2 cellular contexts compared by ENCODE assay signal in the genomic region with DNA sequence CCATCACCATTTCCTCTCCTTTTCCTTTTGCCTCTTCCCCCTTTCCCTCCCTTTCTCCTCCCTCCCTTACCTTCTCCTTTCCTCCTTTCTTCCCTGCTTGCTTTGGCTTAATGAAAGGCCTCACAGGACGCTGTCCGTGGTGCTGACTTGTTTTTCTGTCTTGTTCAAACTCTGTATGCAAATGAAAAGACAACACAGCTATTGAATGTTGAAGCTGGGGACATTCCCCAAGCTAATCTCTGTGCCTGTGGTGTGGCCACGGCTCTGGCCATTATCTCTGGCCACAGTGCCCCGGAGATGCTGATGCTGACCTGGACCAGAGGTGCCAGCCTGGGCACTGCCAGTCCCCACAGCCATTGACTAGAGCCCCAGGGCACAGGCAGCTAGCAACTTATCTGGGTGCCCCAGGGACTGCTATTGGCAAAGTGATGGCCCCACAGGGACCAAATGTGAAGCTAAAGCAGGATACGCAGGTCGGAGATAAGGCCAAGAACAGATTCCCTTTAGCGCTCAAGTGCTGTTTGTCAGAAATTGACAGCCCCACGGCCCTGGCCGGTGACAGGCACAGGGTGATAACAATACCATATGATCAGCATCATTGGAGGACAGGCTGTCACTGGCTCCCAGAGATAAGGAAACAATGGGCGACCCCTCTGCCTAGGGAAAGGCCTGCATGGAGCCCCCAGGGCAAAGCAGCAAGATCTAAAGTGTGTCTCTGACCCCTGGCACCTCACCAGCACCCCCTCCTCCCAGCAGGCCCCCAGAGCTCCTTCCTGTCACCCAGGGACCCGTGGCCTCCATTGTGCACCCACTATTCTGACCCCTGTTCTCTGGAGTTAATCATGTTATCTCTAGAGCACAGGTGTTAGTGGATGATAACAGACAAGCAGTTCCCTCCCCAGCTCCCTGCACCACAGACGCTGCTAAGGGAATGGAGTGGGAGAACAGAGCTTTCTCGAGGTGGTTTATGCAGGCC.
TF ChIP-seq lines count a peak whose summit lies in the region.

No MANE protein-coding gene starts in this region.

TF ChIP-seq in K562, 482 proteins besides CTCF, POLR2A, EP300 and RAD21 (continued from another document and continues in another):
- TF ChIP-seq ZBTB43 (CRISPR knock-in tag; IDR thresholded peaks at IDR 0.05) (0 out of 2 replicates have a peak, but pooled peaks have one; percentile 63), EZH2 (IDR thresholded peaks at IDR 0.05; ENCODE audit: borderline replicate concordance, low read depth, low read length) (no peak), GABPA (tag; conservative IDR thresholded peaks at IDR 0.05; ENCODE audit: low read depth) (no peak), E2F6 (IDR thresholded peaks at IDR 0.05; ENCODE audit: borderline replicate concordance in 1 of 2, extremely low read depth in 1 of 2, insufficient read depth in 1 of 2, insufficient read length in 1 of 2, low read depth in 1 of 2, low read length in 1 of 2, poor library complexity in 1 of 2, severe bottlenecking in 1 of 2) (no peak), ZNF347 (CRISPR knock-in tag; IDR thresholded peaks at IDR 0.05; ENCODE audit: low read depth) (no peak), SMARCE1 (IDR thresholded peaks at IDR 0.05) (peak; percentile 81), ATF1 (CRISPR knock-in tag; IDR thresholded peaks at IDR 0.05) (no peak), ATF1 (tag; IDR thresholded peaks at IDR 0.05) (peak; percentile 65), SP2 (IDR thresholded peaks at IDR 0.05; ENCODE audit: extremely low read depth, low read depth, low read length, poor library complexity, severe bottlenecking) (no peak), MXI1 (IDR thresholded peaks at IDR 0.05; ENCODE audit: low read depth, low read length) (no peak), PHTF2 (CRISPR knock-in tag; IDR thresholded peaks at IDR 0.05) (no peak), NFE2L1 (tag; IDR thresholded peaks at IDR 0.05; ENCODE audit: borderline replicate concordance, low read depth) (no peak), MYNN (IDR thresholded peaks at IDR 0.05) (peak; percentile 81; the same call in 1 of the 2 replicates), MYNN (CRISPR knock-in tag; IDR thresholded peaks at IDR 0.05) (no peak), ZNF699 (CRISPR knock-in tag; IDR thresholded peaks at IDR 0.05; ENCODE audit: insufficient replicate concordance) (no peak), ZNF311 (CRISPR knock-in tag; IDR thresholded peaks at IDR 0.05) (peak; percentile 49; the same call in 1 of the 2 replicates), SOX6 (IDR thresholded peaks at IDR 0.05) (peak; percentile 99), ZNF76 (CRISPR knock-in tag; IDR thresholded peaks at IDR 0.05; ENCODE audit: borderline replicate concordance) (no peak)
- TF ChIP-seq, protein P1, sequence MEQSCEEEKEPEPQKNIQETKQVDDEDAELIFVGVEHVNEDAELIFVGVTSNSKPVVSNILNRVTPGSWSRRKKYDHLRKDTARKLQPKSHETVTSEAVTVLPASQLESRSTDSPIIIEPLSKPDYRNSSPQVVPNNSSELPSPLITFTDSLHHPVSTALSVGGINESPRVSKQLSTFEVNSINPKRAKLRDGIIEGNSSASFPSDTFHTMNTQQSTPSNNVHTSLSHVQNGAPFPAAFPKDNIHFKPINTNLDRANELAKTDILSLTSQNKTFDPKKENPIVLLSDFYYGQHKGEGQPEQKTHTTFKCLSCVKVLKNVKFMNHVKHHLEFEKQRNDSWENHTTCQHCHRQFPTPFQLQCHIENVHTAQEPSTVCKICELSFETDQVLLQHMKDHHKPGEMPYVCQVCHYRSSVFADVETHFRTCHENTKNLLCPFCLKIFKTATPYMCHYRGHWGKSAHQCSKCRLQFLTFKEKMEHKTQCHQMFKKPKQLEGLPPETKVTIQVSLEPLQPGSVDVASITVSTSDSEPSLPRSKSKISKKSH (CRISPR knock-in tag; IDR thresholded peaks at IDR 0.05): no peak
- TF ChIP-seq, protein P2, sequence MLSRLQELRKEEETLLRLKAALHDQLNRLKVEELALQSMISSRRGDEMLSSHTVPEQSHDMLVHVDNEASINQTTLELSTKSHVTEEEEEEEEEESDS (CRISPR knock-in tag; IDR thresholded peaks at IDR 0.05): no peak
- TF ChIP-seq, protein P3, sequence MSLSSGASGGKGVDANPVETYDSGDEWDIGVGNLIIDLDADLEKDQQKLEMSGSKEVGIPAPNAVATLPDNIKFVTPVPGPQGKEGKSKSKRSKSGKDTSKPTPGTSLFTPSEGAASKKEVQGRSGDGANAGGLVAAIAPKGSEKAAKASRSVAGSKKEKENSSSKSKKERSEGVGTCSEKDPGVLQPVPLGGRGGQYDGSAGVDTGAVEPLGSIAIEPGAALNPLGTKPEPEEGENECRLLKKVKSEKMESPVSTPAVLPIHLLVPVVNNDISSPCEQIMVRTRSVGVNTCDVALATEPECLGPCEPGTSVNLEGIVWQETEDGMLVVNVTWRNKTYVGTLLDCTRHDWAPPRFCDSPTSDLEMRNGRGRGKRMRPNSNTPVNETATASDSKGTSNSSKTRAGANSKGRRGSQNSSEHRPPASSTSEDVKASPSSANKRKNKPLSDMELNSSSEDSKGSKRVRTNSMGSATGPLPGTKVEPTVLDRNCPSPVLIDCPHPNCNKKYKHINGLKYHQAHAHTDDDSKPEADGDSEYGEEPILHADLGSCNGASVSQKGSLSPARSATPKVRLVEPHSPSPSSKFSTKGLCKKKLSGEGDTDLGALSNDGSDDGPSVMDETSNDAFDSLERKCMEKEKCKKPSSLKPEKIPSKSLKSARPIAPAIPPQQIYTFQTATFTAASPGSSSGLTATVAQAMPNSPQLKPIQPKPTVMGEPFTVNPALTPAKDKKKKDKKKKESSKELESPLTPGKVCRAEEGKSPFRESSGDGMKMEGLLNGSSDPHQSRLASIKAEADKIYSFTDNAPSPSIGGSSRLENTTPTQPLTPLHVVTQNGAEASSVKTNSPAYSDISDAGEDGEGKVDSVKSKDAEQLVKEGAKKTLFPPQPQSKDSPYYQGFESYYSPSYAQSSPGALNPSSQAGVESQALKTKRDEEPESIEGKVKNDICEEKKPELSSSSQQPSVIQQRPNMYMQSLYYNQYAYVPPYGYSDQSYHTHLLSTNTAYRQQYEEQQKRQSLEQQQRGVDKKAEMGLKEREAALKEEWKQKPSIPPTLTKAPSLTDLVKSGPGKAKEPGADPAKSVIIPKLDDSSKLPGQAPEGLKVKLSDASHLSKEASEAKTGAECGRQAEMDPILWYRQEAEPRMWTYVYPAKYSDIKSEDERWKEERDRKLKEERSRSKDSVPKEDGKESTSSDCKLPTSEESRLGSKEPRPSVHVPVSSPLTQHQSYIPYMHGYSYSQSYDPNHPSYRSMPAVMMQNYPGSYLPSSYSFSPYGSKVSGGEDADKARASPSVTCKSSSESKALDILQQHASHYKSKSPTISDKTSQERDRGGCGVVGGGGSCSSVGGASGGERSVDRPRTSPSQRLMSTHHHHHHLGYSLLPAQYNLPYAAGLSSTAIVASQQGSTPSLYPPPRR (CRISPR knock-in tag; IDR thresholded peaks at IDR 0.05; ENCODE audit: borderline replicate concordance): no peak

TF ChIP-seq in HepG2, 621 proteins besides CTCF, POLR2A, EP300 and RAD21 (continued from another document and continues in another):
- TF ChIP-seq GMEB1 (CRISPR knock-in tag; IDR thresholded peaks at IDR 0.05; ENCODE audit: borderline replicate concordance) (no peak), ZBTB43 (CRISPR knock-in tag; conservative IDR thresholded peaks at IDR 0.05) (peak; percentile 68; the same call in 1 of the 2 replicates), ZNF850 (CRISPR knock-in tag; conservative IDR thresholded peaks at IDR 0.05) (no peak), MBNL3 (CRISPR knock-in tag; conservative IDR thresholded peaks at IDR 0.05) (no peak), DMAP1 (CRISPR knock-in tag; IDR thresholded peaks at IDR 0.05) (peak; percentile 19; the same call in 1 of the 2 replicates), GPN1 (CRISPR knock-in tag; IDR thresholded peaks at IDR 0.05; ENCODE audit: borderline replicate concordance) (0 out of 2 replicates have a peak, but pooled peaks have one; percentile 19), ZNF138 (CRISPR knock-in tag; IDR thresholded peaks at IDR 0.05; ENCODE audit: low read depth) (0 out of 2 replicates have a peak, but pooled peaks have one; percentile 67), ZNF687 (CRISPR knock-in tag; IDR thresholded peaks at IDR 0.05) (peak; percentile 26; the same call in 1 of the 2 replicates), ZNF224 (CRISPR knock-in tag; IDR thresholded peaks at IDR 0.05) (no peak), CENPT (CRISPR knock-in tag; IDR thresholded peaks at IDR 0.05; ENCODE audit: low read depth) (no peak), MXD3 (CRISPR knock-in tag; IDR thresholded peaks at IDR 0.05) (no peak), ATF7-NPFF (CRISPR knock-in tag; IDR thresholded peaks at IDR 0.05; ENCODE audit: low read depth) (peak; percentile 40; the same call in 1 of the 2 replicates), ZNF800 (CRISPR knock-in tag; IDR thresholded peaks at IDR 0.05) (no peak)
- TF ChIP-seq, protein P4, sequence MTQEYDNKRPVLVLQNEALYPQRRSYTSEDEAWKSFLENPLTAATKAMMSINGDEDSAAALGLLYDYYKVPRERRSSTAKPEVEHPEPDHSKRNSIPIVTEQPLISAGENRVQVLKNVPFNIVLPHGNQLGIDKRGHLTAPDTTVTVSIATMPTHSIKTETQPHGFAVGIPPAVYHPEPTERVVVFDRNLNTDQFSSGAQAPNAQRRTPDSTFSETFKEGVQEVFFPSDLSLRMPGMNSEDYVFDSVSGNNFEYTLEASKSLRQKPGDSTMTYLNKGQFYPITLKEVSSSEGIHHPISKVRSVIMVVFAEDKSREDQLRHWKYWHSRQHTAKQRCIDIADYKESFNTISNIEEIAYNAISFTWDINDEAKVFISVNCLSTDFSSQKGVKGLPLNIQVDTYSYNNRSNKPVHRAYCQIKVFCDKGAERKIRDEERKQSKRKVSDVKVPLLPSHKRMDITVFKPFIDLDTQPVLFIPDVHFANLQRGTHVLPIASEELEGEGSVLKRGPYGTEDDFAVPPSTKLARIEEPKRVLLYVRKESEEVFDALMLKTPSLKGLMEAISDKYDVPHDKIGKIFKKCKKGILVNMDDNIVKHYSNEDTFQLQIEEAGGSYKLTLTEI (CRISPR knock-in tag; conservative IDR thresholded peaks at IDR 0.05): no peak
